In the genomic region with DNA sequence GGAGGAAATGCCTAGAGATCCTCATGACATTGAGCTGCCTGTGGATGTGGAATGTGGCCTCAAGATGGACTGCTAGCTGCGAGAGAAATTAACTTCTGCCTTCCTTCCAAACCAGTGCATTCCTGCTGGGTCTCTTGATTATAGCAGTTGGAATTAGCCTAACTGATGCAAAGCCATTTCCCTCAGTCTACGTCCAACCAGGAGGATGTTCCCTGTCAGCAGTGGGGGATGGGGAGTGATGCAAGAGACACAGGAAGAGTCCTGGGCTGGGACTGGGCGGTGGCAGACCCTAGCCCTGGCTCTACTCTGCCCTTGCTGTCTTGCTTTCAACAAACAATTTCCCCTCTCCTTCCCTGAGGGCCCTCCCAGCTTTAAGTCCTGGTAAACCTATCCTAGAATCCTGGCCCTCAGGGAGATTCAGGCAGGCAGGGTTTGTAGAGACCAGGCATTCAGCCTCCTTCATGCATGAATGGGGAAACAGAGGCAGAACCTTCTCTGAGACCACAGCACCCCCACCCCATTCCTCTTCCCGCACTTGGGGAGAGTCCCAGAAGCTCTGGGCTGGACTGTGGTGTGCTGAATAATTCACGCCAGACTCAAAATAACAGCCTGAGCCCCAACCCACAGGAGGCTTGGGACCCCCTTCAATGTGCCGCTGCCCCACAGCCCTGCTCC, we compare ENCODE assay signal across 1 cellular context.
TF ChIP-seq lines count a peak whose summit lies in the region.

No MANE protein-coding gene starts in this region.

TF ChIP-seq in H1, 55 proteins besides CTCF, POLR2A, EP300 and RAD21:
- TF ChIP-seq, protein P1, sequence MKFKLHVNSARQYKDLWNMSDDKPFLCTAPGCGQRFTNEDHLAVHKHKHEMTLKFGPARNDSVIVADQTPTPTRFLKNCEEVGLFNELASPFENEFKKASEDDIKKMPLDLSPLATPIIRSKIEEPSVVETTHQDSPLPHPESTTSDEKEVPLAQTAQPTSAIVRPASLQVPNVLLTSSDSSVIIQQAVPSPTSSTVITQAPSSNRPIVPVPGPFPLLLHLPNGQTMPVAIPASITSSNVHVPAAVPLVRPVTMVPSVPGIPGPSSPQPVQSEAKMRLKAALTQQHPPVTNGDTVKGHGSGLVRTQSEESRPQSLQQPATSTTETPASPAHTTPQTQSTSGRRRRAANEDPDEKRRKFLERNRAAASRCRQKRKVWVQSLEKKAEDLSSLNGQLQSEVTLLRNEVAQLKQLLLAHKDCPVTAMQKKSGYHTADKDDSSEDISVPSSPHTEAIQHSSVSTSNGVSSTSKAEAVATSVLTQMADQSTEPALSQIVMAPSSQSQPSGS (IDR thresholded peaks at IDR 0.05; ENCODE audit: low read length), result no peak
- TF ChIP-seq NANOG (IDR thresholded peaks at IDR 0.05; ENCODE audit: insufficient read depth, low read depth, low read length, poor library complexity, severe bottlenecking) (no peak), CTBP2 (IDR thresholded peaks at IDR 0.05; ENCODE audit: borderline replicate concordance, insufficient read depth, insufficient read length, low read length) (no peak), ASH2L (IDR thresholded peaks at IDR 0.05; ENCODE audit: low read length) (no peak), CBX8 (IDR thresholded peaks at IDR 0.05; ENCODE audit: borderline replicate concordance, low read depth, low read length) (no peak), HDAC2 (IDR thresholded peaks at IDR 0.05; ENCODE audit: borderline replicate concordance in 1 of 2, low read depth in 2 of 2, low read length in 2 of 2) (no peak), CHD1 (IDR thresholded peaks at IDR 0.05; ENCODE audit: low read depth, low read length) (no peak), GTF2F1 (IDR thresholded peaks at IDR 0.05; ENCODE audit: borderline replicate concordance, low read depth, low read length) (no peak), FOSL1 (IDR thresholded peaks at IDR 0.05; ENCODE audit: insufficient read depth, low read depth, low read length) (no peak), SAP30 (IDR thresholded peaks at IDR 0.05; ENCODE audit: insufficient read depth, insufficient replicate concordance, low read length) (no peak), SIRT6 (IDR thresholded peaks at IDR 0.05; ENCODE audit: low read length) (no peak)
